ENCODE assay signal across 11 cellular contexts in the genomic region with DNA sequence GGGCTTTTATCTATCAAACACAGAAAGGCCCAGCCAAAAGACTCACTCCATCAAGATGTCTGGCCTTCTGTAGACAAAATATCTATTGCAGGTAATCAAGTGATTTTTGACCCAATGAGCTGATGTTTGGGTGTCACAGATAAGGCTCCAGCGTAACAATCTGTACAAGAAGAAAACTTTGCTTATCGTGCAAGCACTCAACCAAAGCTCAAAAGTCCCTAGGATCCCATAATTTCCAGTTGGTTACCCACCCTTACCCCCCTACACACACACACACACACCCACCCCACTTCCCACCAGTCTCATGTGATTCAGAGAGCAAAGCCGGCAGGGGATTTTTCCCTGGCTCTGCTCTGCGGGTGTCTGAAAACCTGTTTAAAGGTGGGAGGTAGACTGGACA. TPM values are rescaled to one million over a fixed set of nuclear protein-coding genes. Genes with fewer than 3 reads are reported as not detected.
DNase-seq lines count a peak whose midpoint lies in the region; ATAC-seq and TF ChIP-seq lines count a peak whose summit lies in the region.
"Had no signal": no experiment of that assay in that cellular context is flagged by ENCODE, and none has a peak within 500 bp of the region (broad histone marks: within the 10 kb centered on the region; RNA-seq: fewer than 3 reads in every experiment).

No MANE protein-coding gene starts in this region.

- H3K36me3 Mint-ChIP-seq in CD4-positive, alpha-beta T cell (ENCODE audit: low read depth) = peaks cover 97% of the 10 kb centered on the region

- no peak for DNase-seq in CD4-positive, alpha-beta T cell
- peak; percentile 43 for DNase-seq in OCI-M1 (lab: John Stamatoyannopoulos, UW)
- DNase-seq in coronary artery (ENCODE audit: low spot score) = no peak
- DNase-seq in ovary = no peak
- DNase-seq in anterior cingulate cortex (lab: John Stamatoyannopoulos, UW) = no peak
- no peak for DNase-seq in cortex of kidney (lab: John Stamatoyannopoulos, UW)
- no peak for DNase-seq in DMS 273 (lab: John Stamatoyannopoulos, UW; ENCODE audit: unreplicated experiment)
- no peak for DNase-seq in HPDE6-E6E7 (ENCODE audit: extremely low spot score)
- DNase-seq: Calu3, hippocampal formation had no signal

- CTCF ChIA-PET in CD4-positive, alpha-beta T cell (lab: Charles Lee) = interaction anchor here (1.2 to 2.7 kb wide), 3 partner anchors 11 to 107 kb away, joined by 4 to 10 read pairs (median 4); no protein-coding TSS in a partner anchor

- H3K9me3 ChIP-seq in CD4-positive, alpha-beta T cell (ENCODE audit: control insufficient read depth, low read length) = no peaks in the 10 kb centered on the region
- no peaks in the 10 kb centered on the region for H3K9me3 ChIP-seq in ovary

- peak overlapping the region; percentile 71 for H3K27ac ChIP-seq in CD4-positive, alpha-beta T cell (ENCODE audit: low read depth, low read length)
- H3K27ac ChIP-seq in coronary artery (peak overlapping the region in 1 of 2 donors; percentile 15), ovary (no peak overlapping the region)
- H3K27ac ChIP-seq: cardiac muscle cell had no signal

- peaks cover 59% of the 10 kb centered on the region for H3K4me1 Mint-ChIP-seq in CD4-positive, alpha-beta T cell (ENCODE audit: low read depth)

- TF ChIP-seq CTCF in CD4-positive, alpha-beta T cell (IDR thresholded peaks at IDR 0.05) = no peak
- TF ChIP-seq CTCF in coronary artery (IDR thresholded peaks at IDR 0.05) (no peak), ovary (IDR thresholded peaks at IDR 0.05) (no peak)

- POLR2A ChIA-PET in CD4-positive, alpha-beta T cell (lab: Charles Lee) = interaction anchor here (0.6 to 4.9 kb wide), 6 partner anchors 41 to 79 kb away, joined by 3 to 26 read pairs (median 6); no protein-coding TSS in a partner anchor

- H3K4me3 Mint-ChIP-seq in CD4-positive, alpha-beta T cell = peak overlapping the region; percentile 95

- H3K4me3 ChIP-seq in coronary artery (peak overlapping the region; percentile 39), ovary (peak overlapping the region; percentile 22)
- H3K4me3 ChIP-seq: cardiac muscle cell had no signal

- no peak for ATAC-seq in CD4-positive, alpha-beta T cell (ENCODE audit: poor library complexity)

- H3K36me3 ChIP-seq in ovary = no peaks in the 10 kb centered on the region
- H3K36me3 ChIP-seq: cardiac muscle cell had no signal

- no peak for TF ChIP-seq POLR2A in ovary (IDR thresholded peaks at IDR 0.05)

- H3K4me1 ChIP-seq in ovary (ENCODE audit: insufficient read depth) = peaks cover 13% of the 10 kb centered on the region

- no peaks in the 10 kb centered on the region for H3K9me3 Mint-ChIP-seq in CD4-positive, alpha-beta T cell

- H3K27me3 Mint-ChIP-seq in CD4-positive, alpha-beta T cell = no peaks in the 10 kb centered on the region

- WGBS in ovary, 3 donors = 68 to 81% (median 80%) methylated on average over 4 of the region's 4 CpGs

- peak overlapping the region; percentile 95 for H3K27ac Mint-ChIP-seq in CD4-positive, alpha-beta T cell

- no peak for TF ChIP-seq EP300 in ovary (IDR thresholded peaks at IDR 0.05)

- intact Hi-C loops in CD4-positive, alpha-beta T cell (cut with DNase I, micrococcal nuclease) = loop anchor here (1.0 to 10.0 kb wide), 3 partner anchors 41 to 99 kb away; no protein-coding TSS in a partner anchor
- intact Hi-C loops in ovary (cut with DNase I) = loop anchor here in 1 of 4 donors (10.0 kb wide), 1 partner anchor 89 kb away; no protein-coding TSS in a partner anchor

- no peaks in the 10 kb centered on the region for H3K27me3 ChIP-seq in CD4-positive, alpha-beta T cell (ENCODE audit: control insufficient read depth, insufficient read depth, low read length)
- H3K27me3 ChIP-seq in ovary = no peaks in the 10 kb centered on the region

RNA-seq across cellular contexts. Expression of a gene that starts 5.8 kb away (rescaled TPM):
- total RNA-seq in CD4-positive, alpha-beta T cell = 100 to 1,000 TPM; 565 to 583 TPM
- total RNA-seq in ovary = 10 to 100 TPM; 13.6 to 43.2 (median 20.5) TPM
- polyA plus RNA-seq in ovary = 10 to 100 TPM; 11.3 to 19.5 TPM

Comparison
In these comparisons a context has a peak if more than half of its experiments do, and no peak if none do; other contexts are left out.
1. RNA of a gene that starts 5.8 kb away (total RNA-seq): 565 to 583 TPM in CD4-positive, alpha-beta T cell; 13.6 to 43.2 TPM in ovary; every median in the first group is over 10 times any median in the second.